In the genomic region with DNA sequence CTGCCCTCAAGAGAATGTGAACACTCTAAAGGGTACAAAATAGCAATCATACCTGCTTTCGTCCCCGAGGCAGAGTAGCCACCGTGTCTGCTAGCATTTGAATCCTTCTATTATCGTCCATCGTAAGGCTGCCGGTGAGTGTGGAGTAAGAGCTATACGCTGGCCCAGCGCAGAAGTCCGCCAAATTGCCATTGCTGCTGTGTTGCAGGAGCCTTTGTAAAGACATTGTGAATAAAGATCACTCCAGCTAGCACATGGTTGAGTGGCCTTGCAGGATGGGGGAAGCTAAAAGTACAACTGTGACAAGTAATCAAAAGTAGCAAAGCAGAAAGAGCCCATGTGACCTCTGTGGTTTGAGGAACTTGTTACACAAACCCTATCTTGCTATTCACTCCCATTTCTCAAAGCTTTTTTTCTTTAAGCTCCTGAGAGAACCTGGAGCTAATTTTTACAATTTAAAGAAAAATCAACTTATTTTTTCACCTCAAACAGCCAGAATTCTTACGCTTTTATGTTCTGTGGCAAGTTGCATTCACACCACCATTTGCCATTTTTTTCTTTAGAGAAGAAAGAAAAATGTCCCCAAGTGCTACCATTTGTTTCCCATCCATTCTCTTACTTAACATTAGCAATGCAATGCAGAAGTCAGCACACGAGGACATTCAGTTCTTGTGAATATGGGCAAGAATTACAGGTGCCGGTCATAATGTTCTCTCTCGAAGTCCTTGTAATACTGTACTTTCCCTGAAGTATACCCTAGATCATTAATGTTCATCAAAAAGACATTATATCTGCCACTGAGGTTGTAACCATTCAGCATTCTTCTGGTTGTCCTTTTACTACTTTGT, we compare ENCODE assay signal across 9 cellular contexts. TPM values are rescaled to one million over a fixed set of nuclear protein-coding genes. Genes with fewer than 3 reads are reported as not detected.
DNase-seq lines count a peak whose midpoint lies in the region; ATAC-seq and TF ChIP-seq lines count a peak whose summit lies in the region.
"Had no signal": no experiment of that assay in that cellular context is flagged by ENCODE, and none has a peak within 500 bp of the region (broad histone marks: within the 10 kb centered on the region; RNA-seq: fewer than 3 reads in every experiment).

CYTIP (minus strand) TSS at position 295 of the 848 bp plus-strand sequence; CDS start at position 226, 69 bp downstream.

- no peaks in the 10 kb centered on the region for H3K27me3 ChIP-seq in lung (ENCODE audit: control insufficient read depth, insufficient read depth)
- no peaks in the 10 kb centered on the region for H3K27me3 ChIP-seq in thoracic aorta (replicated peaks; ENCODE audit: insufficient read depth)

- peaks cover 57% of the 10 kb centered on the region for H3K36me3 Mint-ChIP-seq in activated T-cell treated with anti-CD3 and anti-CD28 coated beads, Interleukin-2, amount 50 U/mL, for 24 hours (ENCODE audit: low read depth)

- peak; percentile 89 for DNase-seq in GM12864 (ENCODE audit: low read depth)
- DNase-seq in M059J (ENCODE audit: low read depth), result peak; percentile 32
- DNase-seq in activated T-cell treated with anti-CD3 and anti-CD28 coated beads, Interleukin-2, amount 50 U/mL, for 24 hours, result peak; percentile 80
- peak; percentile 36 for DNase-seq in lung (ENCODE audit: low spot score)
- no peak for DNase-seq in thoracic aorta (ENCODE audit: low spot score)
- no peak for DNase-seq in DMS 273 (lab: John Stamatoyannopoulos, UW; ENCODE audit: unreplicated experiment)
- no peak for DNase-seq in superior temporal gyrus (ENCODE audit: extremely low spot score)

- peaks cover 45% of the 10 kb centered on the region for H3K4me1 Mint-ChIP-seq in activated T-cell treated with anti-CD3 and anti-CD28 coated beads, Interleukin-2, amount 50 U/mL, for 24 hours (ENCODE audit: low read depth)

- peak within 1 kb of the TSS; percentile 92 for H3K4me3 Mint-ChIP-seq in activated T-cell treated with anti-CD3 and anti-CD28 coated beads, Interleukin-2, amount 50 U/mL, for 24 hours

- WGBS in lung, 2 donors, result 39 to 51% methylated on average over 13 of the region's 13 CpGs

- ATAC-seq in GM21619 (IDR thresholded peaks at IDR 0.05; ENCODE audit: unreplicated experiment) (peak; percentile 48), lung (ENCODE audit: insufficient read depth, low FRiP score) (peak; percentile 67), thoracic aorta (ENCODE audit: insufficient number of reproducible peaks, low FRiP score, low read depth) (no peak)
- ATAC-seq: HCT116 had no signal

- no peaks in the 10 kb centered on the region for H3K9me3 ChIP-seq in lung (ENCODE audit: control insufficient read depth in 2 of 2, insufficient read depth in 1 of 2, low read length in 1 of 2)
- H3K9me3 ChIP-seq in thoracic aorta, result no peaks in the 10 kb centered on the region

- H3K9me3 Mint-ChIP-seq in activated T-cell treated with anti-CD3 and anti-CD28 coated beads, Interleukin-2, amount 50 U/mL, for 24 hours, result no peaks in the 10 kb centered on the region

- no peaks in the 10 kb centered on the region for H3K36me3 ChIP-seq in lung (ENCODE audit: control insufficient read depth in 2 of 2, insufficient read depth in 2 of 2, low read length in 2 of 2)
- no peaks in the 10 kb centered on the region for H3K36me3 ChIP-seq in thoracic aorta

- no peak for TF ChIP-seq CTCF in GM12864 (IDR thresholded peaks at IDR 0.05; ENCODE audit: low read depth, low read length, missing control alignments)
- TF ChIP-seq CTCF in lung (IDR thresholded peaks at IDR 0.05; ENCODE audit: control extremely low read depth, extremely low read depth), result no peak
- no peak for TF ChIP-seq CTCF in thoracic aorta (IDR thresholded peaks at IDR 0.05)

- H3K27me3 Mint-ChIP-seq in activated T-cell treated with anti-CD3 and anti-CD28 coated beads, Interleukin-2, amount 50 U/mL, for 24 hours, result no peaks in the 10 kb centered on the region

- H3K4me1 ChIP-seq in lung (ENCODE audit: control insufficient read depth in 2 of 2, insufficient read depth in 2 of 2, low read length in 2 of 2) (peaks cover 0 to 2% of the 10 kb centered on the region in 2 donors), thoracic aorta (ENCODE audit: control insufficient read depth in 1 of 2, low read depth in 2 of 2) (no peaks in the 10 kb centered on the region)

- H3K4me3 ChIP-seq in GM12864 (ENCODE audit: low read depth, low read length), result peak within 1 kb of the TSS; percentile 56
- no peak within 1 kb of the TSS for H3K4me3 ChIP-seq in lung
- H3K4me3 ChIP-seq in thoracic aorta, result peak within 1 kb of the TSS; percentile 66

- peak within 1 kb of the TSS in 1 of 2 donors; percentile 74 for H3K27ac ChIP-seq in lung (ENCODE audit: low read depth in 1 of 2, low read length in 1 of 2)
- H3K27ac ChIP-seq in thoracic aorta, result peak within 1 kb of the TSS in 1 of 2 donors; percentile 56

- H3K27ac Mint-ChIP-seq in activated T-cell treated with anti-CD3 and anti-CD28 coated beads, Interleukin-2, amount 50 U/mL, for 24 hours, result peak within 1 kb of the TSS; percentile 97

RNA-seq across cellular contexts. Expression of gene CYTIP, which starts in this region (rescaled TPM):
- 1.5 and 2.8 TPM in 2 replicates for total RNA-seq in M059J (2014; rRNA removed; shearing (Covaris generic))
- total RNA-seq in lung, result 10 to 100 TPM; 21.4 to 37.4 TPM
- polyA plus RNA-seq in lung, result 10 to 100 TPM in 1 of 2 donors, 1 to 10 TPM in 1; 7.4 to 45.9 TPM
- 10 to 100 TPM in 1 of 2 donors, 1 to 10 TPM in 1; 4.5 to 21.2 TPM for total RNA-seq in thoracic aorta

Comparison
In these comparisons a context has a peak if more than half of its experiments do, and no peak if none do; other contexts are left out.
1. DNase-seq: peak in GM12864 (single experiment), M059J (single experiment), activated T-cell treated with anti-CD3 and anti-CD28 coated beads, Interleukin-2, amount 50 U/mL, for 24 hours (single experiment) and lung (single experiment); none in thoracic aorta (single experiment), DMS 273 (single experiment) and superior temporal gyrus (single experiment).